ENCODE assay signal across 27 cellular contexts in genomic region chr12:28367326-28367725, GRCh38.
"Had no signal": no experiment of that assay in that cellular context is flagged by ENCODE, and none has a peak within 500 bp of the region (broad histone marks: within the 10 kb centered on the region; RNA-seq: fewer than 3 reads in every experiment).

No MANE protein-coding gene starts in this region.

- H3K4me1 ChIP-seq: left lung, right atrium auricular region, right lobe of liver, tibial nerve, uterus had no signal

- FAIRE-seq: islet of Langerhans, kidney had no signal

- ATAC-seq: left colon; left lung; mucosa of descending colon; naive thymus-derived CD4-positive, alpha-beta T cell; natural killer cell treated with Interleukin-12 subunit alpha and Interleukin-12 subunit beta and Interleukin-15 and Interleukin-18, amount 100 ng/mL, for 72 hours; right lobe of liver; stimulated activated memory B cell treated with anti-CD40 and anti-IgM and Interleukin-4, amounts not matched to agents 10 μg/mL and 1 μg/mL and 100 μg/mL, for 72 hours; stimulated activated naive CD8-positive, alpha-beta T cell treated with anti-CD3 and anti-CD28 coated beads, Interleukin-15, amount 100 ng/mL, for 72 hours had no signal

- H3K27ac ChIP-seq: left lung, ovary, right atrium auricular region, right lobe of liver, tibial nerve, uterus had no signal

- H3K4me3 Mint-ChIP-seq: immature natural killer cell; memory B cell; naive thymus-derived CD4-positive, alpha-beta T cell; natural killer cell treated with Interleukin-12 subunit alpha and Interleukin-12 subunit beta and Interleukin-15 and Interleukin-18, amount 100 ng/mL, for 72 hours; stimulated activated memory B cell treated with anti-CD40 and anti-IgM and Interleukin-4, amounts not matched to agents 10 μg/mL and 1 μg/mL and 100 μg/mL, for 72 hours; stimulated activated naive CD8-positive, alpha-beta T cell treated with anti-CD3 and anti-CD28 coated beads, Interleukin-15, amount 100 ng/mL, for 72 hours; type B pancreatic cell had no signal

- DNase-seq: immature natural killer cell; kidney; left colon; left lung; midbrain; mucosa of descending colon; naive thymus-derived CD4-positive, alpha-beta T cell; ovary; right lobe of liver; stimulated activated CD4-positive, alpha-beta T cell treated with anti-CD3 and anti-CD28 coated beads, Interleukin-1b, Interleukin-23, amount 100 ng/mL, for 48 hours; stimulated activated CD4-positive, alpha-beta T cell treated with anti-CD3 and anti-CD28 coated beads, Interleukin-2, amount 100 ng/mL, for 48 hours; stimulated activated CD4-positive, alpha-beta T cell treated with anti-CD3 and anti-CD28 coated beads, Interleukin-4, amount 100 ng/mL, for 4 hours; stimulated activated CD8-positive, alpha-beta memory T cell treated with anti-CD3 and anti-CD28 coated beads, Interleukin-4, amount 100 ng/mL, for 48 hours; stimulated activated naive CD4-positive, alpha-beta T cell treated with Interleukin-2 at 50 U/mL for 16 hours; stimulated activated naive CD8-positive, alpha-beta T cell treated with anti-CD3 and anti-CD28 coated beads, Interleukin-15, amount 100 ng/mL, for 72 hours; substantia nigra; uterus had no signal

- H3K27ac Mint-ChIP-seq: immature natural killer cell; memory B cell; naive thymus-derived CD4-positive, alpha-beta T cell; natural killer cell treated with Interleukin-12 subunit alpha and Interleukin-12 subunit beta and Interleukin-15 and Interleukin-18, amount 100 ng/mL, for 72 hours; progenitor cell of endocrine pancreas; stimulated activated memory B cell treated with anti-CD40 and anti-IgM and Interleukin-4, amounts not matched to agents 10 μg/mL and 1 μg/mL and 100 μg/mL, for 72 hours; stimulated activated naive CD8-positive, alpha-beta T cell treated with anti-CD3 and anti-CD28 coated beads, Interleukin-15, amount 100 ng/mL, for 72 hours; type B pancreatic cell had no signal

- H3K4me3 ChIP-seq: left lung, lung, mucosa of descending colon, ovary, right atrium auricular region, right lobe of liver, smooth muscle cell, tibial nerve, uterus had no signal

- H3K27me3 ChIP-seq: left lung, right atrium auricular region, right lobe of liver, tibial nerve, uterus had no signal

- H3K4me1 Mint-ChIP-seq: memory B cell; naive thymus-derived CD4-positive, alpha-beta T cell; stimulated activated memory B cell treated with anti-CD40 and anti-IgM and Interleukin-4, amounts not matched to agents 10 μg/mL and 1 μg/mL and 100 μg/mL, for 72 hours; stimulated activated naive CD8-positive, alpha-beta T cell treated with anti-CD3 and anti-CD28 coated beads, Interleukin-15, amount 100 ng/mL, for 72 hours had no signal

- H3K4me2 ChIP-seq: smooth muscle cell had no signal

- H3K27me3 Mint-ChIP-seq: memory B cell; naive thymus-derived CD4-positive, alpha-beta T cell; natural killer cell treated with Interleukin-12 subunit alpha and Interleukin-12 subunit beta and Interleukin-15 and Interleukin-18, amount 100 ng/mL, for 72 hours; progenitor cell of endocrine pancreas; stimulated activated memory B cell treated with anti-CD40 and anti-IgM and Interleukin-4, amounts not matched to agents 10 μg/mL and 1 μg/mL and 100 μg/mL, for 72 hours; stimulated activated naive CD8-positive, alpha-beta T cell treated with anti-CD3 and anti-CD28 coated beads, Interleukin-15, amount 100 ng/mL, for 72 hours; type B pancreatic cell had no signal

- H3K36me3 ChIP-seq: ovary, right atrium auricular region, uterus had no signal
